In genomic region chr16:84115919-84116719, GRCh38 we compare ENCODE assay signal across 8 cellular contexts. TPM values are rescaled to one million over a fixed set of nuclear protein-coding genes. Genes with fewer than 3 reads are reported as not detected.
DNase-seq lines count a peak whose midpoint lies in the region; ATAC-seq, FAIRE-seq and TF ChIP-seq lines count a peak whose summit lies in the region.

No MANE protein-coding gene starts in this region.

- peaks cover 2% of the 10 kb centered on the region for H3K27me3 Mint-ChIP-seq in dendritic cell treated with granulocyte-macrophage colony-stimulating factor and Interleukin-4, amounts not matched to agents 40 ng/mL and 50 ng/mL, for 4 days

- peak overlapping the region; percentile 83 for H3K4me3 Mint-ChIP-seq in dendritic cell treated with granulocyte-macrophage colony-stimulating factor and Interleukin-4, amounts not matched to agents 40 ng/mL and 50 ng/mL, for 4 days

- no peak for TF ChIP-seq POLR2A in stomach (IDR thresholded peaks at IDR 0.05)

- H3K9me3 ChIP-seq in stomach, result no peaks in the 10 kb centered on the region

- no peak for FAIRE-seq in HTR-8/SVneo (lab: Jason Lieb, UNC)

- ATAC-seq in GM21381 (IDR thresholded peaks at IDR 0.05; ENCODE audit: unreplicated experiment), result peak; percentile 36

- peak in 3 of 7 experiments; percentile 7 to 56 (median 15) for TF ChIP-seq CTCF in stomach (IDR thresholded peaks at IDR 0.05)

- no peaks in the 10 kb centered on the region for H3K36me3 ChIP-seq in stomach

- peak overlapping the region; percentile 85 for H3K27ac Mint-ChIP-seq in dendritic cell treated with granulocyte-macrophage colony-stimulating factor and Interleukin-4, amounts not matched to agents 40 ng/mL and 50 ng/mL, for 4 days

- 1% methylated on average over 33 to 57 of the region's 57 CpGs for WGBS in stomach, 5 donors

- H3K27me3 ChIP-seq in stomach, result no peaks in the 10 kb centered on the region

- intact Hi-C loops in dendritic cell treated with granulocyte-macrophage colony-stimulating factor and Interleukin-4, amounts not matched to agents 40 ng/mL and 50 ng/mL, for 4 days (cut with micrococcal nuclease), result loop anchor here (2.0 kb wide), 3 partner anchors 29 to 71 kb away; partner anchors contain the start of genes DNAAF1, HSDL1 and TAF1C
- intact Hi-C loops in stomach (cut with DNase I; ENCODE audit: low total_unique reads), result no loop called here

- H3K27ac ChIP-seq in stomach, result peak overlapping the region; percentile 87 to 97 (median 93)

- TF ChIP-seq EP300 in stomach (IDR thresholded peaks at IDR 0.05), result no peak

- H3K36me3 Mint-ChIP-seq in dendritic cell treated with granulocyte-macrophage colony-stimulating factor and Interleukin-4, amounts not matched to agents 40 ng/mL and 50 ng/mL, for 4 days (ENCODE audit: low read depth), result peaks cover 3% of the 10 kb centered on the region

- peaks cover 13 to 52% (median 37%) of the 10 kb centered on the region in 4 donors for H3K4me1 ChIP-seq in stomach

- H3K4me1 Mint-ChIP-seq in dendritic cell treated with granulocyte-macrophage colony-stimulating factor and Interleukin-4, amounts not matched to agents 40 ng/mL and 50 ng/mL, for 4 days (ENCODE audit: low read depth), result peaks cover 34% of the 10 kb centered on the region

- H3K9me3 Mint-ChIP-seq in dendritic cell treated with granulocyte-macrophage colony-stimulating factor and Interleukin-4, amounts not matched to agents 40 ng/mL and 50 ng/mL, for 4 days, result no peaks in the 10 kb centered on the region

- H3K4me3 ChIP-seq in stomach, result peak overlapping the region; percentile 72 to 97 (median 92)

- DNase-seq in DMS153 treated with DMSO at 0.1 percent for 48 hours (lab: John Stamatoyannopoulos, UW; ENCODE audit: unreplicated experiment) (peak; percentile 7), DMS153 (lab: John Stamatoyannopoulos, UW) (no peak), HTR-8/SVneo (ENCODE audit: insufficient read length, low spot score) (peak; percentile 34), T follicular helper cell (ENCODE audit: low read depth) (peak; percentile 52), lung microvascular endothelial cell (ENCODE audit: low read depth in 2 of 2) (peak; percentile 14 to 46), stomach (peak; percentile 66)

RNA-seq across cellular contexts. Expression of gene MBTPS1, which starts 0.6 kb away (rescaled TPM):
- total RNA-seq in lung microvascular endothelial cell (74.3 and 106 TPM in 2 replicates), stomach (100 to 1,000 TPM in 2 of 5 donors, 10 to 100 TPM in 3; 53.9 to 112 (median 78.1) TPM)
- 10 to 100 TPM; 21.4 to 33.4 (median 28.2) TPM for polyA plus RNA-seq in stomach

RNA-seq across cellular contexts. Expression of gene HSDL1, which starts 28.9 kb away (rescaled TPM):
- total RNA-seq in lung microvascular endothelial cell, result 25.1 and 33.5 TPM in 2 replicates
- 100 to 1,000 TPM in 1 of 5 donors, 10 to 100 TPM in 3, 1 to 10 TPM in 1; 7.2 to 374 (median 16.5) TPM for total RNA-seq in stomach
- 1 to 10 TPM; 7.5 to 7.9 (median 7.8) TPM for polyA plus RNA-seq in stomach

RNA-seq across cellular contexts. Expression of gene DNAAF1, which starts 29.0 kb away (rescaled TPM):
- total RNA-seq in lung microvascular endothelial cell (under 0.01 TPM in 2 replicates), stomach (10 to 100 TPM in 1 of 5 donors, 1 to 10 TPM in 1, under 1 TPM in 1, not detected in 2; 0.37 to 11.4 (median 6.2) TPM)
- 1 to 10 TPM in 2 of 3 donors, not detected in 1; 1.2 to 1.4 TPM for polyA plus RNA-seq in stomach
